In the genomic region with DNA sequence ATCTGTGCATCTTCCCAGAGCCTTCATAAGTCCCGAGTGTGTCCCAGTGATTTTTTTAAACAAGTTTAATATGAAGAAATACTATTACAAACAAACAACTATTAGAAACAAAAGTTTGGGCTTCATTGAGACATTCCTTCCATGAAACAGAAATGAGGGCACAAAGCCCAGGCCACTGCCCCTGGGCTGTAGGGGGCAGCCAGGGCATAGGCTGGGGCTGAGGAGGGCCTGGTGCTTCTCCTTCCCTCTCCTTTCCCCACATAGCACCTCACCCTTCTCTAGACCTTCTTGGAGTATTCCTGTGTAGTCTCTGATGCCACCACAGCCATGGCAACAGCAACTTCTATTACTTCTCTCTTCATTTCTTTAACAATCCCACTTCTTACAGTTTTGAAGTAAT, we compare ENCODE assay signal across 7 cellular contexts.
"Had no signal": no experiment of that assay in that cellular context is flagged by ENCODE, and none has a peak within 500 bp of the region (broad histone marks: within the 10 kb centered on the region; RNA-seq: fewer than 3 reads in every experiment).

No MANE protein-coding gene starts in this region.

- H3K36me3 Mint-ChIP-seq: IgD-negative memory B cell had no signal

- H3K4me1 Mint-ChIP-seq: GM23338, H9, IgD-negative memory B cell had no signal

- H3K27me3 Mint-ChIP-seq: IgD-negative memory B cell had no signal

- H3K4me3 ChIP-seq: GM23338 had no signal

- H3K27ac Mint-ChIP-seq: GM23338, H9, IgD-negative memory B cell had no signal

- DNase-seq: H9, HCEC 1CT, KBM-7 had no signal

- ATAC-seq: GM23338, HepG2 had no signal

- H3K4me3 Mint-ChIP-seq: GM23338, H9 had no signal

- H3K27ac ChIP-seq: HL-60 had no signal
